Comparison of ENCODE assay signal across 18 cellular contexts in the genomic region with DNA sequence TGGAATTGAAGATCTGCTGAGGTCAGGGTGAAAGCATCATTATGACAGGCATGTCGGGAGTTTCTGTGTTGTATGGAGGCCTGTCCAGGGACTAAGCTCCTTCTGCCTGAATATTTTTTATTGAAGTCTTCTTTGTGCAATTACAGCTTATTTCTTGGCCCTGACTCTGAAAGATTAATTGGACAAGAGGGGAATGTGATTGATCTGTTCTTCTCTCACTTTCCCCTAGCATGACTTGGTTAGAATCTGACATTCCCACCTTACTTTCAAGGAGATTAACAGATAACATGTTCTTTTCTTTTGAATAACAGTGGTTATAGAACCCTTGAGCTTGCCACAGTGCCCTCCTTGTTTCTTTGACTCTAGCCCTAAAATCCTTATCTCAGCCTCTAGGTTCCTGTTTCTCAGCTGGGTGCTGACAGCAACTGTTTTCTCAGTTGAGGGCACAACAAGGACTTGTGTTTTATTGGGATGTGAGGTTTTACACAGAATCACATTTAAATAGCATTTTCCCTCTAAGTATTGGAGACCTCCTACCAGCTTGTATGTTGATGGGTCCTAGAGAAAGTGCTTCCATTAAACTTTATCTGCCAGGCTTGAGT. TPM values are rescaled to one million over a fixed set of nuclear protein-coding genes. Genes with fewer than 3 reads are reported as not detected.
A peak's percentile ranks its signal among the peaks of the same experiment; 100 is the strongest.
DNase-seq lines count a peak whose midpoint lies in the region; ATAC-seq and TF ChIP-seq lines count a peak whose summit lies in the region.
"Had no signal": no experiment of that assay in that cellular context is flagged by ENCODE, and none has a peak within 500 bp of the region (broad histone marks: within the 10 kb centered on the region; RNA-seq: fewer than 3 reads in every experiment).

No MANE protein-coding gene starts in this region.

- peaks cover 10% of the 10 kb centered on the region for H3K9me3 Mint-ChIP-seq in central memory CD8-positive, alpha-beta T cell

- H3K79me2 ChIP-seq in osteoblast (ENCODE audit: insufficient read depth, low read length): peaks cover 81% of the 10 kb centered on the region

- H3K27me3 ChIP-seq in osteoblast (ENCODE audit: insufficient read depth, low read length): no peaks in the 10 kb centered on the region
- H3K27me3 ChIP-seq: gastrocnemius medialis, right lobe of liver had no signal

- no peak overlapping the region for H3K4me2 ChIP-seq in osteoblast (ENCODE audit: insufficient read depth, low read length)

- peaks cover 7% of the 10 kb centered on the region for H4K20me1 ChIP-seq in osteoblast (ENCODE audit: insufficient read depth, low read length)

- no peak for TF ChIP-seq CTCF in HEK293 (tag by site-specific recombination; IDR thresholded peaks at IDR 0.05)
- TF ChIP-seq CTCF in osteoblast (IDR thresholded peaks at IDR 0.05; ENCODE audit: extremely low read depth, low read depth, low read length): no peak

- H3K27me3 Mint-ChIP-seq in central memory CD8-positive, alpha-beta T cell: no peaks in the 10 kb centered on the region
- H3K27me3 Mint-ChIP-seq: activated CD4-positive, alpha-beta memory T cell treated with anti-CD3 and anti-CD28 coated beads for 36 hours had no signal

- CTCF ChIA-PET in HEK293 (lab: Yijun Ruan, JAX): interaction anchor here (1.0 to 3.5 kb wide), 6 partner anchors 12 to 179 kb away, joined by 3 to 41 read pairs (median 4); partner anchors contain the start of genes BCS1L, TTLL4 and ZNF142

- H3K4me1 ChIP-seq in HEK293 (ENCODE audit: control insufficient read depth, insufficient read depth, low read length) (peaks cover 36% of the 10 kb centered on the region), osteoblast (ENCODE audit: insufficient read depth, low read length) (no peaks in the 10 kb centered on the region)
- H3K4me1 ChIP-seq: gastrocnemius medialis had no signal

- TF ChIP-seq POLR2A in GM18505 (IDR thresholded peaks at IDR 0.05; ENCODE audit: borderline replicate concordance, extremely low read depth, insufficient read depth, insufficient read length): no peak

- H3K4me3 ChIP-seq in HEK293 (ENCODE audit: low read depth, low read length): no peak overlapping the region
- no peak overlapping the region for H3K4me3 ChIP-seq in osteoblast (ENCODE audit: insufficient read depth, low read length)
- H3K4me3 ChIP-seq: gastrocnemius medialis, lung, right lobe of liver had no signal

- no peak overlapping the region for H3K4me3 Mint-ChIP-seq in central memory CD8-positive, alpha-beta T cell
- H3K4me3 Mint-ChIP-seq: activated CD4-positive, alpha-beta memory T cell treated with anti-CD3 and anti-CD28 coated beads for 36 hours had no signal

- H3K27ac ChIP-seq in HEK293 (ENCODE audit: extremely low read depth, low read depth, low read length) (peak overlapping the region; percentile 28), osteoblast (ENCODE audit: low read depth, low read length) (no peak overlapping the region)
- H3K27ac ChIP-seq: gastrocnemius medialis, right lobe of liver had no signal

- peaks cover 6 to 24% of the 10 kb centered on the region in 2 experiments for H3K36me3 ChIP-seq in HEK293 (ENCODE audit: control insufficient read depth in 2 of 2, insufficient read depth in 1 of 2, low read length in 2 of 2)
- no peaks in the 10 kb centered on the region for H3K36me3 ChIP-seq in osteoblast (ENCODE audit: insufficient read depth, low read length)
- H3K36me3 ChIP-seq: right lobe of liver had no signal

- peaks cover 22% of the 10 kb centered on the region for H3K4me1 Mint-ChIP-seq in central memory CD8-positive, alpha-beta T cell

- peak; percentile 80 for DNase-seq in OCI-M1 (lab: John Stamatoyannopoulos, UW)
- no peak for DNase-seq in central memory CD8-positive, alpha-beta T cell (ENCODE audit: low spot score in 2 of 2)
- peak; percentile 63 for DNase-seq in osteoblast (ENCODE audit: insufficient read length, low spot score, missing footprints)
- DNase-seq in stimulated activated CD4-positive, alpha-beta T cell treated with anti-CD3 and anti-CD28 coated beads, Interleukin-4, amount 100 ng/mL, for 4 hours: no peak
- no peak for DNase-seq in AG08395 (ENCODE audit: low spot score)
- DNase-seq: activated CD4-positive, alpha-beta memory T cell treated with anti-CD3 and anti-CD28 coated beads for 36 hours; cerebellar nuclear complex; gastrocnemius medialis; GOT3; NCI-H1417 treated with DMSO at 0.1 percent for 48 hours; NCI-H226; NK-92 treated with Interleukin-12 subunit alpha and Interleukin-12 subunit beta, amount 100 ng/mL, for 24 hours; right lobe of liver; stimulated activated CD4-positive, alpha-beta T cell treated with anti-CD3 and anti-CD28 coated beads, Interleukin-2, amount 100 ng/mL, for 24 hours had no signal

- no peak for ATAC-seq in central memory CD8-positive, alpha-beta T cell (replicated peaks; ENCODE audit: extremely low read depth, poor library complexity, severe bottlenecking)
- ATAC-seq in HG03159 (IDR thresholded peaks at IDR 0.05; ENCODE audit: unreplicated experiment) (no peak), GM18505 (IDR thresholded peaks at IDR 0.05; ENCODE audit: unreplicated experiment) (no peak)
- ATAC-seq: gastrocnemius medialis had no signal

- POLR2A ChIA-PET in HEK293 (lab: Yijun Ruan, JAX): interaction anchor here (1.0 kb wide), 1 partner anchor 12 kb away, joined by 6 read pairs; the partner anchor contains the start of gene TTLL4

- H3K27ac Mint-ChIP-seq in central memory CD8-positive, alpha-beta T cell (ENCODE audit: low read depth): peak overlapping the region; percentile 38
- H3K27ac Mint-ChIP-seq: activated CD4-positive, alpha-beta memory T cell treated with anti-CD3 and anti-CD28 coated beads for 36 hours had no signal

- no peak overlapping the region for H2AFZ ChIP-seq in osteoblast (ENCODE audit: low read length)

- H3K9me3 ChIP-seq in HEK293 (ENCODE audit: control insufficient read depth, insufficient read depth, low read depth, low read length) (peaks cover 3% of the 10 kb centered on the region; the same call in 1 of the 2 replicates), osteoblast (ENCODE audit: low read depth, low read length) (no peaks in the 10 kb centered on the region)
- H3K9me3 ChIP-seq: gastrocnemius medialis had no signal

- peaks cover 7% of the 10 kb centered on the region for H3K36me3 Mint-ChIP-seq in central memory CD8-positive, alpha-beta T cell (ENCODE audit: insufficient read depth)

TF ChIP-seq in HEK293, 187 proteins besides CTCF, POLR2A, EP300 and RAD21:
- no peak for TF ChIP-seq ZNF146 (tag by site-specific recombination; IDR thresholded peaks at IDR 0.05)
- TF ChIP-seq ZBTB7A (tag by site-specific recombination; IDR thresholded peaks at IDR 0.05; ENCODE audit: low read depth): no peak
- peak; percentile 93 for TF ChIP-seq TRIM28 (IDR thresholded peaks at IDR 0.05; ENCODE audit: borderline replicate concordance, low read length)
- TF ChIP-seq ZBTB6 (tag by site-specific recombination; IDR thresholded peaks at IDR 0.05): peak; percentile 46; the same call in 1 of the 2 replicates
- 0 out of 2 replicates have a peak, but pooled peaks have one; percentile 18 for TF ChIP-seq ZNF561 (tag by site-specific recombination; IDR thresholded peaks at IDR 0.05; ENCODE audit: borderline replicate concordance)
- TF ChIP-seq SP7 (tag by site-specific recombination; IDR thresholded peaks at IDR 0.05): 0 out of 2 replicates have a peak, but pooled peaks have one; percentile 18
- 0 out of 2 replicates have a peak, but pooled peaks have one; percentile 32 for TF ChIP-seq ZNF140 (tag by site-specific recombination; IDR thresholded peaks at IDR 0.05)
- 0 out of 2 replicates have a peak, but pooled peaks have one; percentile 34 for TF ChIP-seq ZNF423 (tag by site-specific recombination; IDR thresholded peaks at IDR 0.05)
- no peak for TF ChIP-seq ZNF292 (tag by site-specific recombination; IDR thresholded peaks at IDR 0.05; ENCODE audit: borderline replicate concordance, low read depth)
- no peak for TF ChIP-seq ZFP3 (tag by site-specific recombination; IDR thresholded peaks at IDR 0.05; ENCODE audit: low read depth)
- TF ChIP-seq, protein P1, sequence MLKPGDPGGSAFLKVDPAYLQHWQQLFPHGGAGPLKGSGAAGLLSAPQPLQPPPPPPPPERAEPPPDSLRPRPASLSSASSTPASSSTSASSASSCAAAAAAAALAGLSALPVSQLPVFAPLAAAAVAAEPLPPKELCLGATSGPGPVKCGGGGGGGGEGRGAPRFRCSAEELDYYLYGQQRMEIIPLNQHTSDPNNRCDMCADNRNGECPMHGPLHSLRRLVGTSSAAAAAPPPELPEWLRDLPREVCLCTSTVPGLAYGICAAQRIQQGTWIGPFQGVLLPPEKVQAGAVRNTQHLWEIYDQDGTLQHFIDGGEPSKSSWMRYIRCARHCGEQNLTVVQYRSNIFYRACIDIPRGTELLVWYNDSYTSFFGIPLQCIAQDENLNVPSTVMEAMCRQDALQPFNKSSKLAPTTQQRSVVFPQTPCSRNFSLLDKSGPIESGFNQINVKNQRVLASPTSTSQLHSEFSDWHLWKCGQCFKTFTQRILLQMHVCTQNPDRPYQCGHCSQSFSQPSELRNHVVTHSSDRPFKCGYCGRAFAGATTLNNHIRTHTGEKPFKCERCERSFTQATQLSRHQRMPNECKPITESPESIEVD (tag by site-specific recombination; IDR thresholded peaks at IDR 0.05): peak; percentile 91
- peak; percentile 86 for TF ChIP-seq ZIC2 (tag by site-specific recombination; IDR thresholded peaks at IDR 0.05)
- TF ChIP-seq ZBTB8A (tag by site-specific recombination; IDR thresholded peaks at IDR 0.05): peak; percentile 50; the same call in 1 of the 2 replicates
- peak; percentile 58 for TF ChIP-seq FEZF1 (tag by site-specific recombination; IDR thresholded peaks at IDR 0.05)
- 0 out of 2 replicates have a peak, but pooled peaks have one; percentile 35 for TF ChIP-seq IKZF3 (tag by site-specific recombination; IDR thresholded peaks at IDR 0.05)
- TF ChIP-seq PRDM1 (tag by site-specific recombination; IDR thresholded peaks at IDR 0.05): 0 out of 2 replicates have a peak, but pooled peaks have one; percentile 43
- TF ChIP-seq ZNF266 (tag by site-specific recombination; IDR thresholded peaks at IDR 0.05; ENCODE audit: low read depth): no peak

RNA-seq across cellular contexts. Expression of gene TTLL4, which starts 12.3 kb away (rescaled TPM):
- 13.0 and 15.6 TPM in 2 replicates for total RNA-seq in osteoblast

RNA-seq across cellular contexts. Expression of gene STK36, which starts 51.1 kb away (rescaled TPM):
- 25.7 and 30.6 TPM in 2 replicates for total RNA-seq in osteoblast

RNA-seq across cellular contexts. Expression of gene RNF25, which starts 51.2 kb away (rescaled TPM):
- 32.4 and 41.6 TPM in 2 replicates for total RNA-seq in osteoblast

RNA-seq across cellular contexts. Expression of gene CYP27A1, which starts 59.0 kb away (rescaled TPM):
- 21.2 and 25.0 TPM in 2 replicates for total RNA-seq in osteoblast

Comparison
In these comparisons a context has a peak if more than half of its experiments do, and no peak if none do; other contexts are left out.
1. DNase-seq: peak in OCI-M1 (single experiment) and osteoblast (single experiment); none in central memory CD8-positive, alpha-beta T cell (0 of 2), stimulated activated CD4-positive, alpha-beta T cell treated with anti-CD3 and anti-CD28 coated beads, Interleukin-4, amount 100 ng/mL, for 4 hours (0 of 2) and AG08395 (single experiment).